17 cellular contexts compared by ENCODE assay signal in genomic region chr21:26800001-26800400, GRCh38. TPM values are rescaled to one million over a fixed set of nuclear protein-coding genes. Genes with fewer than 3 reads are reported as not detected.
DNase-seq lines count a peak whose midpoint lies in the region; ATAC-seq, FAIRE-seq and TF ChIP-seq lines count a peak whose summit lies in the region.
"Had no signal": no experiment of that assay in that cellular context is flagged by ENCODE, and none has a peak within 500 bp of the region (broad histone marks: within the 10 kb centered on the region; RNA-seq: fewer than 3 reads in every experiment).

No MANE protein-coding gene starts in this region.

- intact Hi-C loops in heart right ventricle (cut with DNase I) (no loop called here), prostate gland (cut with DNase I) (loop anchor here (5.0 kb wide), 1 partner anchor 42 kb away; no protein-coding TSS in a partner anchor), uterus (cut with DNase I; ENCODE audit: low total_unique reads) (no loop called here)

- FAIRE-seq in GM12891 (lab: Jason Lieb, UNC), result no peak
- FAIRE-seq: bronchial epithelial cell had no signal

- H3K27me3 Mint-ChIP-seq in brain, result peaks cover 6% of the 10 kb centered on the region
- H3K27me3 Mint-ChIP-seq: activated naive CD4-positive, alpha-beta T cell treated with anti-CD3 and anti-CD28 coated beads, Interleukin-2, amount 10 ng/mL, durations not matched to agents 7 days and 5 days had no signal

- peaks cover 77% of the 10 kb centered on the region for H3K4me1 Mint-ChIP-seq in brain
- H3K4me1 Mint-ChIP-seq: activated CD4-positive, alpha-beta T cell treated with anti-CD3 and anti-CD28 coated beads for 36 hours; activated naive CD4-positive, alpha-beta T cell treated with anti-CD3 and anti-CD28 coated beads, Interleukin-2, amount 10 ng/mL, durations not matched to agents 7 days and 5 days had no signal

- H3K4me1 ChIP-seq in heart right ventricle (peaks cover 0 to 53% (median 22%) of the 10 kb centered on the region in 9 donors), prostate gland (replicated peaks) (no peaks in the 10 kb centered on the region), uterus (peaks cover 7 to 15% of the 10 kb centered on the region in 2 donors)
- H3K4me1 ChIP-seq: BLaER1 had no signal

- H3K36me3 ChIP-seq in heart right ventricle (no peaks in the 10 kb centered on the region), prostate gland (no peaks in the 10 kb centered on the region), uterus (no peaks in the 10 kb centered on the region)
- H3K36me3 ChIP-seq: BLaER1 had no signal

- H3K27me3 ChIP-seq in heart right ventricle, result no peaks in the 10 kb centered on the region
- no peaks in the 10 kb centered on the region for H3K27me3 ChIP-seq in prostate gland (replicated peaks; ENCODE audit: insufficient read depth)
- H3K27me3 ChIP-seq in uterus, result no peaks in the 10 kb centered on the region
- H3K27me3 ChIP-seq: BLaER1 had no signal

- H3K9me3 Mint-ChIP-seq in brain, result peaks cover 0 to 9% (median 0%) of the 10 kb centered on the region in 5 experiments
- H3K9me3 Mint-ChIP-seq: activated naive CD4-positive, alpha-beta T cell treated with anti-CD3 and anti-CD28 coated beads, Interleukin-2, amount 10 ng/mL, durations not matched to agents 7 days and 5 days had no signal

- TF ChIP-seq CTCF in brain (conservative IDR thresholded peaks at IDR 0.05) (no peak), heart right ventricle (IDR thresholded peaks at IDR 0.05) (no peak), prostate gland (IDR thresholded peaks at IDR 0.05) (no peak), uterus (IDR thresholded peaks at IDR 0.05) (no peak)

- peak overlapping the region in 1 of 5 experiments; percentile 31 for H3K4me3 Mint-ChIP-seq in brain
- H3K4me3 Mint-ChIP-seq: activated CD4-positive, alpha-beta T cell treated with anti-CD3 and anti-CD28 coated beads for 36 hours; activated naive CD4-positive, alpha-beta T cell treated with anti-CD3 and anti-CD28 coated beads, Interleukin-2, amount 10 ng/mL, durations not matched to agents 7 days and 5 days; effector memory CD8-positive, alpha-beta T cell; immature natural killer cell had no signal

- 56 to 57% methylated on average over 3 of the region's 3 CpGs for WGBS in heart right ventricle, 2 donors
- 67% methylated on average over 3 of the region's 3 CpGs for WGBS in prostate gland

- H3K9me3 ChIP-seq in heart right ventricle, result no peaks in the 10 kb centered on the region
- no peaks in the 10 kb centered on the region for H3K9me3 ChIP-seq in prostate gland
- no peaks in the 10 kb centered on the region for H3K9me3 ChIP-seq in uterus
- H3K9me3 ChIP-seq: BLaER1 had no signal

- TF ChIP-seq POLR2A in prostate gland (IDR thresholded peaks at IDR 0.05), result no peak
- no peak for TF ChIP-seq POLR2A in uterus (IDR thresholded peaks at IDR 0.05)
- no peak for TF ChIP-seq POLR2A in GM12891 (IDR thresholded peaks at IDR 0.05; ENCODE audit: low read depth, low read length)

- H3K36me3 Mint-ChIP-seq in brain, result no peaks in the 10 kb centered on the region
- H3K36me3 Mint-ChIP-seq: activated naive CD4-positive, alpha-beta T cell treated with anti-CD3 and anti-CD28 coated beads, Interleukin-2, amount 10 ng/mL, durations not matched to agents 7 days and 5 days; immature natural killer cell had no signal

- peak in 3 of 8 donors; percentile 29 to 39 (median 38) for ATAC-seq in heart right ventricle
- no peak for ATAC-seq in GM18517 (IDR thresholded peaks at IDR 0.05; ENCODE audit: unreplicated experiment)
- ATAC-seq: activated CD4-positive, alpha-beta T cell treated with anti-CD3 and anti-CD28 coated beads for 36 hours; effector memory CD8-positive, alpha-beta T cell had no signal

- H3K27ac Mint-ChIP-seq in brain, result peak overlapping the region in 3 of 5 experiments; percentile 16 to 92 (median 42)
- H3K27ac Mint-ChIP-seq: activated CD4-positive, alpha-beta T cell treated with anti-CD3 and anti-CD28 coated beads for 36 hours; activated naive CD4-positive, alpha-beta T cell treated with anti-CD3 and anti-CD28 coated beads, Interleukin-2, amount 10 ng/mL, durations not matched to agents 7 days and 5 days; effector memory CD8-positive, alpha-beta T cell; immature natural killer cell had no signal

- H3K27ac ChIP-seq in heart right ventricle (peak overlapping the region; percentile 7 to 85 (median 68)), prostate gland (peak overlapping the region; percentile 62 to 71), uterus (peak overlapping the region; percentile 89 to 94)
- H3K27ac ChIP-seq: BLaER1 had no signal

- H3K4me3 ChIP-seq in heart right ventricle, result no peak overlapping the region
- H3K4me3 ChIP-seq in prostate gland, result no peak overlapping the region
- H3K4me3 ChIP-seq in uterus, result no peak overlapping the region
- H3K4me3 ChIP-seq: BLaER1 had no signal

- DNase-seq in heart right ventricle (no peak), prostate gland (ENCODE audit: low spot score) (no peak), uterus (peak; percentile 40 to 43), GM12891 (ENCODE audit: insufficient read length, low spot score) (no peak)
- DNase-seq in activated CD4-positive, alpha-beta T cell treated with anti-CD3 and anti-CD28 coated beads, Interleukin-2, amount 50 U/mL, for 48 hours, result no peak
- DNase-seq: activated CD4-positive, alpha-beta T cell treated with anti-CD3 and anti-CD28 coated beads for 36 hours; activated naive CD4-positive, alpha-beta T cell treated with anti-CD3 and anti-CD28 coated beads, Interleukin-2, amount 10 ng/mL, durations not matched to agents 7 days and 5 days; activated T-cell treated with anti-CD3 and anti-CD28 coated beads for 4 hours; effector memory CD8-positive, alpha-beta T cell; immature natural killer cell; NCI-H1694; NCI-H446 treated with DMSO at 0.1 percent for 48 hours; stimulated activated naive CD4-positive, alpha-beta T cell treated with Interleukin-2 at 50 U/mL for 16 hours had no signal

TF ChIP-seq in GM12891, 5 proteins besides CTCF, POLR2A, EP300 and RAD21:
- TF ChIP-seq POLR2AphosphoS5 (IDR thresholded peaks at IDR 0.05; ENCODE audit: low read depth, low read length) (no peak), TAF1 (IDR thresholded peaks at IDR 0.05; ENCODE audit: low read depth, low read length) (no peak), SPI1 (IDR thresholded peaks at IDR 0.05; ENCODE audit: low read depth, low read length) (no peak), PAX5 (IDR thresholded peaks at IDR 0.05; ENCODE audit: insufficient read depth, low read length, severe bottlenecking) (no peak), POU2F2 (IDR thresholded peaks at IDR 0.05; ENCODE audit: low read depth, low read length) (no peak)

RNA-seq across cellular contexts. Expression of gene ADAMTS1, which starts 45.2 kb away (rescaled TPM):
- polyA plus RNA-seq in brain (ENCODE audit: insufficient read depth, low read depth, low replicate concordance) (21.6 TPM), heart right ventricle (10 to 100 TPM; 20.4 to 29.8 TPM)
- total RNA-seq in heart right ventricle (100 to 1,000 TPM in 2 of 10 donors, 10 to 100 TPM in 8; 43.7 to 169 (median 78.1) TPM), prostate gland (100 to 1,000 TPM in 1 of 2 donors, 10 to 100 TPM in 1; 19.4 to 110 TPM), uterus (100 to 1,000 TPM in 3 of 4 donors, 10 to 100 TPM in 1; 96.8 to 210 (median 164) TPM)
- polyA plus RNA-seq in GM12891 (2012; ENCODE audit: low read depth, missing spikeins), result not detected
- total RNA-seq: activated CD4-positive, alpha-beta T cell treated with anti-CD3 and anti-CD28 coated beads for 36 hours had no signal

Comparison
In these comparisons a context has a peak if more than half of its experiments do, and no peak if none do; other contexts are left out.
1. DNase-seq: peak in uterus (2 of 2); none in heart right ventricle (0 of 2), prostate gland (single experiment), activated CD4-positive, alpha-beta T cell treated with anti-CD3 and anti-CD28 coated beads, Interleukin-2, amount 50 U/mL, for 48 hours (0 of 2) and GM12891 (single experiment).
2. Peak in every context shown above with its lines, with median percentiles within 50 percentile points of each other: H3K27ac ChIP-seq.